ENCODE assay signal across 1 cellular context in the genomic region with DNA sequence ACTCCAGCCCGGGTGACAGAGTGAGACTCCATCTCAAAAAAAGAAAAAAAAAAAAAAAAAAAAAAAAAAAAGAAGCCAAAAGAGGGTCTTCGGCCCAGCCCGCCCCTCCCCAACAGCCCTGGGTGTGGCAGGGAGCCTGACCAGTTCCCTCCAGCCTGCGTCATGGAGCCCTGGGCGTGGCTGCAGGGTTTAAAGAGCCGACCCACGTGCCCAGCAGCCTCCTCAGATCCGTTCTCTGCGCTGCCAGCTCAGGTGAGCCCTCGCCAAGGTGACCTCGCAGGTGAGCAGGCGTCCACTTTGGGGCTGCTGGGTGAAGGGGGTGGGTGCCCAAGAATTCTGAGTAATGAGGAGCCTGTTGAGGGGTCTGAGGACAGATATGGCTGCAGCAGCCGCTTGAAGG.
TF ChIP-seq lines count a peak whose summit lies in the region.

A gene with protein sequence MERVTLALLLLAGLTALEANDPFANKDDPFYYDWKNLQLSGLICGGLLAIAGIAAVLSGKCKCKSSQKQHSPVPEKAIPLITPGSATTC (plus strand): TSS at position 219 of the 400 bp plus-strand sequence. CDS start 2,111 bp downstream, outside the sequence.

TF ChIP-seq in HCT116, 20 proteins besides CTCF, POLR2A, EP300 and RAD21:
- TF ChIP-seq SP1 (IDR thresholded peaks at IDR 0.05; ENCODE audit: low read depth) (no peak), CBX3 (IDR thresholded peaks at IDR 0.05; ENCODE audit: low read depth) (no peak), EZH2 (IDR thresholded peaks at IDR 0.05) (no peak), TCF7L2 (IDR thresholded peaks at IDR 0.05; ENCODE audit: borderline replicate concordance, extremely low read depth, insufficient read depth, insufficient read length) (peak; percentile 31)
- TF ChIP-seq, protein P1, sequence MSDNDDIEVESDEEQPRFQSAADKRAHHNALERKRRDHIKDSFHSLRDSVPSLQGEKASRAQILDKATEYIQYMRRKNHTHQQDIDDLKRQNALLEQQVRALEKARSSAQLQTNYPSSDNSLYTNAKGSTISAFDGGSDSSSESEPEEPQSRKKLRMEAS (IDR thresholded peaks at IDR 0.05): peak; percentile 27; the same call in 1 of the 2 replicates
